ENCODE assay signal across 8 cellular contexts in genomic region chr2:159939946-159940345, GRCh38. TPM values are rescaled to one million over a fixed set of nuclear protein-coding genes. Genes with fewer than 3 reads are reported as not detected.
A peak's percentile ranks its signal among the peaks of the same experiment; 100 is the strongest.
DNase-seq lines count a peak whose midpoint lies in the region; ATAC-seq and TF ChIP-seq lines count a peak whose summit lies in the region.

No MANE protein-coding gene starts in this region.

- no peaks in the 10 kb centered on the region for H3K9me3 ChIP-seq in breast epithelium
- no peaks in the 10 kb centered on the region for H3K9me3 ChIP-seq in HEK293 (ENCODE audit: control insufficient read depth, insufficient read depth, low read depth, low read length)
- H3K9me3 ChIP-seq in MM.1S (replicated peaks; ENCODE audit: insufficient read depth, low read length), result no peaks in the 10 kb centered on the region

- H3K9me3 Mint-ChIP-seq in MCF 10A (ENCODE audit: unreplicated experiment), result no peaks in the 10 kb centered on the region

- no peak overlapping the region for H3K9ac ChIP-seq in MM.1S (ENCODE audit: low read length)

- no peaks in the 10 kb centered on the region for H3F3A ChIP-seq in MM.1S (ENCODE audit: insufficient read depth, low read length)

- H3K4me1 ChIP-seq in breast epithelium, result no peaks in the 10 kb centered on the region
- no peaks in the 10 kb centered on the region for H3K4me1 ChIP-seq in HEK293 (ENCODE audit: control insufficient read depth, insufficient read depth, low read length)
- H3K4me1 ChIP-seq in MM.1S (ENCODE audit: low read length), result no peaks in the 10 kb centered on the region

- DNase-seq in MCF 10A (ENCODE audit: unreplicated experiment) (peak; percentile 32), breast epithelium (ENCODE audit: low spot score in 2 of 2) (no peak), MM.1S (peak; percentile 47), brain microvascular endothelial cell (no peak), sciatic nerve (ENCODE audit: low spot score) (no peak)
- DNase-seq in activated CD4-positive, CD25-positive, alpha-beta regulatory T cell treated with anti-CD3 and anti-CD28 coated beads, Interleukin-2, amount 50 U/mL, for 72 hours, result no peak

- no TSS peak for BruUV-seq in MCF 10A (replicated peaks; lab: Mats Ljungman, UMichigan)

- TF ChIP-seq POLR2A in breast epithelium (IDR thresholded peaks at IDR 0.05), result no peak

- intact Hi-C loops in MCF 10A (cut with micrococcal nuclease), result no loop called here
- intact Hi-C loops in breast epithelium (cut with DNase I; ENCODE audit: low total_unique reads), result no loop called here
- intact Hi-C loops in sciatic nerve (cut with DNase I), result no loop called here

- no peaks in the 10 kb centered on the region for H3K27me3 ChIP-seq in breast epithelium
- no peaks in the 10 kb centered on the region for H3K27me3 ChIP-seq in MM.1S (replicated peaks; ENCODE audit: insufficient read depth, low read length)
- H3K27me3 ChIP-seq in brain microvascular endothelial cell (replicated peaks), result no peaks in the 10 kb centered on the region

- no peaks in the 10 kb centered on the region for H3K27me3 Mint-ChIP-seq in MCF 10A (ENCODE audit: insufficient read depth, unreplicated experiment)

- in situ Hi-C loops in brain microvascular endothelial cell (cut with HindIII; ENCODE audit: low pct_ligation_motif_present, low sequenced_read_pairs), result no loop called here

- CTCF ChIA-PET in MCF 10A (lab: Yijun Ruan, JAX), result interaction anchor here (0.8 to 1.2 kb wide), 4 partner anchors 9 to 1906 kb away, joined by 3 to 4 read pairs (median 4); no protein-coding TSS in a partner anchor
- CTCF ChIA-PET in HEK293 (lab: Yijun Ruan, JAX), result interaction anchor here (0.6 to 3.7 kb wide), 6 partner anchors 14 to 435 kb away, joined by 3 to 13 read pairs (median 4); no protein-coding TSS in a partner anchor

- ATAC-seq in sciatic nerve (peak; percentile 50), HG02970 (IDR thresholded peaks at IDR 0.05; ENCODE audit: low FRiP score, unreplicated experiment) (no peak)

- no peaks in the 10 kb centered on the region for H3K4me1 Mint-ChIP-seq in MCF 10A (ENCODE audit: insufficient read depth, unreplicated experiment)

- H3K27ac ChIP-seq in breast epithelium (no peak overlapping the region), HEK293 (ENCODE audit: extremely low read depth, low read depth, low read length) (no peak overlapping the region), MM.1S (ENCODE audit: low read length) (no peak overlapping the region), brain microvascular endothelial cell (no peak overlapping the region)

- H2AFZ ChIP-seq in MM.1S (ENCODE audit: low read length), result no peak overlapping the region

- no peaks in the 10 kb centered on the region for H4K20me1 ChIP-seq in MM.1S (ENCODE audit: insufficient read depth, low read length)

- peaks cover 9% of the 10 kb centered on the region for H3K36me3 Mint-ChIP-seq in MCF 10A (ENCODE audit: insufficient read depth, unreplicated experiment)

- H3K36me3 ChIP-seq in breast epithelium (no peaks in the 10 kb centered on the region), HEK293 (ENCODE audit: control insufficient read depth in 2 of 2, insufficient read depth in 1 of 2, low read length in 2 of 2) (no peaks in the 10 kb centered on the region), MM.1S (replicated peaks; ENCODE audit: insufficient read depth, low read length) (no peaks in the 10 kb centered on the region), brain microvascular endothelial cell (replicated peaks) (no peaks in the 10 kb centered on the region)

- H3K9me2 ChIP-seq in MM.1S (replicated peaks; ENCODE audit: insufficient read depth, low read length), result no peaks in the 10 kb centered on the region

- peak; percentile 28 for TF ChIP-seq CTCF in MCF 10A (IDR thresholded peaks at IDR 0.05; ENCODE audit: unreplicated experiment)
- TF ChIP-seq CTCF in breast epithelium (IDR thresholded peaks at IDR 0.05), result no peak
- TF ChIP-seq CTCF in HEK293 (tag by site-specific recombination; IDR thresholded peaks at IDR 0.05), result peak; percentile 22; the same call in 1 of the 2 replicates
- peak; percentile 51 for TF ChIP-seq CTCF in MM.1S (IDR thresholded peaks at IDR 0.05; ENCODE audit: low read length)
- TF ChIP-seq CTCF in brain microvascular endothelial cell (IDR thresholded peaks at IDR 0.05; ENCODE audit: low read depth, low read length, missing control alignments), result peak; percentile 53

- POLR2A ChIA-PET in MCF 10A (lab: Yijun Ruan, JAX), result interaction anchor here (0.7 kb wide), 1 partner anchor 73 kb away, joined by 3 read pairs; no protein-coding TSS in a partner anchor
- POLR2A ChIA-PET in HEK293 (lab: Yijun Ruan, JAX), result no interaction called here

- H3K4me2 ChIP-seq in MM.1S (ENCODE audit: low read depth, low read length), result no peak overlapping the region

- H3K27ac Mint-ChIP-seq in MCF 10A (ENCODE audit: low read depth, unreplicated experiment), result no peak overlapping the region

- H3K4me3 Mint-ChIP-seq in MCF 10A (ENCODE audit: unreplicated experiment), result no peak overlapping the region

- no peaks in the 10 kb centered on the region for H3K79me2 ChIP-seq in MM.1S (ENCODE audit: low read length)

- no peak overlapping the region for H3K4me3 ChIP-seq in breast epithelium
- no peak overlapping the region for H3K4me3 ChIP-seq in HEK293 (ENCODE audit: low read depth, low read length)
- no peak overlapping the region for H3K4me3 ChIP-seq in MM.1S (ENCODE audit: low read length)
- no peak overlapping the region for H3K4me3 ChIP-seq in brain microvascular endothelial cell (ENCODE audit: low read depth, low read length)

TF ChIP-seq in HEK293, 187 proteins besides CTCF, POLR2A, EP300 and RAD21:
- TF ChIP-seq HOXA7 (CRISPR knock-in tag; IDR thresholded peaks at IDR 0.05; ENCODE audit: borderline replicate concordance), result no peak
- TF ChIP-seq ZNF404 (tag by site-specific recombination; IDR thresholded peaks at IDR 0.05), result no peak
- peak; percentile 42 for TF ChIP-seq ZNF654 (tag by site-specific recombination; IDR thresholded peaks at IDR 0.05; ENCODE audit: low read depth)
- no peak for TF ChIP-seq ZNF148 (tag by site-specific recombination; IDR thresholded peaks at IDR 0.05; ENCODE audit: borderline replicate concordance)
- no peak for TF ChIP-seq ZNF214 (tag by site-specific recombination; IDR thresholded peaks at IDR 0.05; ENCODE audit: borderline replicate concordance)
- TF ChIP-seq ZNF548 (tag by site-specific recombination; IDR thresholded peaks at IDR 0.05), result no peak

RNA-seq across cellular contexts. Expression of gene LY75, which starts 35.4 kb away (rescaled TPM):
- 0.23 TPM in 1 of 2 replicates, not detected in the other for total RNA-seq in MCF 10A (2022)
- 10 to 100 TPM in 1 of 3 donors, 1 to 10 TPM in 2; 4.3 to 41.4 (median 9.5) TPM for total RNA-seq in breast epithelium
- 4.5 TPM for total RNA-seq in sciatic nerve

Comparison
In these comparisons a context has a peak if more than half of its experiments do, and no peak if none do; other contexts are left out.
1. DNase-seq: peak in MCF 10A (single experiment) and MM.1S (single experiment); none in breast epithelium (0 of 2), brain microvascular endothelial cell (single experiment), sciatic nerve (single experiment) and activated CD4-positive, CD25-positive, alpha-beta regulatory T cell treated with anti-CD3 and anti-CD28 coated beads, Interleukin-2, amount 50 U/mL, for 72 hours (single experiment).
2. CTCF ChIP-seq: peak in MCF 10A (single experiment), HEK293 (single experiment), MM.1S (single experiment) and brain microvascular endothelial cell (single experiment); none in breast epithelium (0 of 3).